Comparison of ENCODE assay signal across 12 cellular contexts in genomic region chr1:182175340-182176068, GRCh38.
DNase-seq lines count a peak whose midpoint lies in the region; ATAC-seq and TF ChIP-seq lines count a peak whose summit lies in the region.
"Had no signal": no experiment of that assay in that cellular context is flagged by ENCODE, and none has a peak within 500 bp of the region (broad histone marks: within the 10 kb centered on the region; RNA-seq: fewer than 3 reads in every experiment).

No MANE protein-coding gene starts in this region.

- H3K4me1 ChIP-seq in foreskin keratinocyte (peaks cover 20% of the 10 kb centered on the region), left ventricle myocardium inferior (peaks cover 35% of the 10 kb centered on the region)

- H3K4me3 Mint-ChIP-seq in stimulated activated naive CD8-positive, alpha-beta T cell treated with anti-CD3 and anti-CD28 coated beads, Interleukin-15, amount 100 ng/mL, for 72 hours, result no peak overlapping the region
- H3K4me3 Mint-ChIP-seq: natural killer cell; stimulated activated naive B cell treated with anti-CD40 and anti-IgM and Interleukin-4, amounts not matched to agents 10 μg/mL and 1 μg/mL and 100 μg/mL, for 72 hours had no signal

- peaks cover 7% of the 10 kb centered on the region for H3K4me1 Mint-ChIP-seq in stimulated activated naive CD8-positive, alpha-beta T cell treated with anti-CD3 and anti-CD28 coated beads, Interleukin-15, amount 100 ng/mL, for 72 hours
- H3K4me1 Mint-ChIP-seq: natural killer cell had no signal

- H3K9me3 Mint-ChIP-seq in stimulated activated naive CD8-positive, alpha-beta T cell treated with anti-CD3 and anti-CD28 coated beads, Interleukin-15, amount 100 ng/mL, for 72 hours, result no peaks in the 10 kb centered on the region
- H3K9me3 Mint-ChIP-seq: stimulated activated naive B cell treated with anti-CD40 and anti-IgM and Interleukin-4, amounts not matched to agents 10 μg/mL and 1 μg/mL and 100 μg/mL, for 72 hours had no signal

- H3K27me3 ChIP-seq in foreskin keratinocyte, result no peaks in the 10 kb centered on the region
- H3K27me3 ChIP-seq in left ventricle myocardium inferior (ENCODE audit: low read depth), result peaks cover 5% of the 10 kb centered on the region

- DNase-seq in COLO668 (lab: John Stamatoyannopoulos, UW; ENCODE audit: unreplicated experiment), result peak; percentile 85
- peak; percentile 68 for DNase-seq in NCI-H1105 (lab: John Stamatoyannopoulos, UW)
- DNase-seq in NOMO-1 treated with dmso at 0.1 percent for 144 hours (lab: John Stamatoyannopoulos, UW; ENCODE audit: unreplicated experiment), result peak; percentile 78
- peak; percentile 92 to 97 for DNase-seq in foreskin keratinocyte
- DNase-seq in stimulated activated naive CD8-positive, alpha-beta T cell treated with anti-CD3 and anti-CD28 coated beads, Interleukin-15, amount 100 ng/mL, for 72 hours, result no peak
- no peak for DNase-seq in left ventricle myocardium inferior
- DNase-seq: activated CD4-positive, alpha-beta T cell treated with anti-CD3 and anti-CD28 coated beads for 4 hours; activated naive CD4-positive, alpha-beta T cell; natural killer cell; stimulated activated naive B cell treated with anti-CD40 and anti-IgM and Interleukin-4, amounts not matched to agents 10 μg/mL and 1 μg/mL and 100 μg/mL, for 72 hours had no signal

- H3K36me3 ChIP-seq in left ventricle myocardium inferior, result no peaks in the 10 kb centered on the region

- H3K27me3 Mint-ChIP-seq in stimulated activated naive CD8-positive, alpha-beta T cell treated with anti-CD3 and anti-CD28 coated beads, Interleukin-15, amount 100 ng/mL, for 72 hours, result no peaks in the 10 kb centered on the region

- peak overlapping the region; percentile 86 for H3K27ac ChIP-seq in foreskin keratinocyte
- no peak overlapping the region for H3K27ac ChIP-seq in left ventricle myocardium inferior (replicated peaks)

- no peak overlapping the region for H3K27ac Mint-ChIP-seq in stimulated activated naive CD8-positive, alpha-beta T cell treated with anti-CD3 and anti-CD28 coated beads, Interleukin-15, amount 100 ng/mL, for 72 hours
- H3K27ac Mint-ChIP-seq: natural killer cell; stimulated activated naive B cell treated with anti-CD40 and anti-IgM and Interleukin-4, amounts not matched to agents 10 μg/mL and 1 μg/mL and 100 μg/mL, for 72 hours had no signal

- ATAC-seq in foreskin keratinocyte, result peak; percentile 87
- no peak for ATAC-seq in HG02970 (IDR thresholded peaks at IDR 0.05; ENCODE audit: low FRiP score, unreplicated experiment)
- no peak for ATAC-seq in stimulated activated naive CD8-positive, alpha-beta T cell treated with anti-CD3 and anti-CD28 coated beads, Interleukin-15, amount 100 ng/mL, for 72 hours
- ATAC-seq in HG03108 (IDR thresholded peaks at IDR 0.05; ENCODE audit: unreplicated experiment), result no peak
- ATAC-seq: natural killer cell; stimulated activated naive B cell treated with anti-CD40 and anti-IgM and Interleukin-4, amounts not matched to agents 10 μg/mL and 1 μg/mL and 100 μg/mL, for 72 hours had no signal

- H3K9me3 ChIP-seq in left ventricle myocardium inferior (replicated peaks), result no peaks in the 10 kb centered on the region

- intact Hi-C loops in left ventricle myocardium inferior (cut with micrococcal nuclease), result no loop called here

- H3K4me3 ChIP-seq in left ventricle myocardium inferior, result no peak overlapping the region

- TF ChIP-seq CTCF in foreskin keratinocyte (conservative IDR thresholded peaks at IDR 0.05) (no peak), left ventricle myocardium inferior (IDR thresholded peaks at IDR 0.05; ENCODE audit: borderline replicate concordance) (no peak)

Comparison
In these comparisons a context has a peak if more than half of its experiments do, and no peak if none do; other contexts are left out.
1. DNase-seq: peak in COLO668 (single experiment), NCI-H1105 (single experiment), NOMO-1 treated with dmso at 0.1 percent for 144 hours (single experiment) and foreskin keratinocyte (2 of 2); none in stimulated activated naive CD8-positive, alpha-beta T cell treated with anti-CD3 and anti-CD28 coated beads, Interleukin-15, amount 100 ng/mL, for 72 hours (0 of 2) and left ventricle myocardium inferior (single experiment).